In the genomic region with DNA sequence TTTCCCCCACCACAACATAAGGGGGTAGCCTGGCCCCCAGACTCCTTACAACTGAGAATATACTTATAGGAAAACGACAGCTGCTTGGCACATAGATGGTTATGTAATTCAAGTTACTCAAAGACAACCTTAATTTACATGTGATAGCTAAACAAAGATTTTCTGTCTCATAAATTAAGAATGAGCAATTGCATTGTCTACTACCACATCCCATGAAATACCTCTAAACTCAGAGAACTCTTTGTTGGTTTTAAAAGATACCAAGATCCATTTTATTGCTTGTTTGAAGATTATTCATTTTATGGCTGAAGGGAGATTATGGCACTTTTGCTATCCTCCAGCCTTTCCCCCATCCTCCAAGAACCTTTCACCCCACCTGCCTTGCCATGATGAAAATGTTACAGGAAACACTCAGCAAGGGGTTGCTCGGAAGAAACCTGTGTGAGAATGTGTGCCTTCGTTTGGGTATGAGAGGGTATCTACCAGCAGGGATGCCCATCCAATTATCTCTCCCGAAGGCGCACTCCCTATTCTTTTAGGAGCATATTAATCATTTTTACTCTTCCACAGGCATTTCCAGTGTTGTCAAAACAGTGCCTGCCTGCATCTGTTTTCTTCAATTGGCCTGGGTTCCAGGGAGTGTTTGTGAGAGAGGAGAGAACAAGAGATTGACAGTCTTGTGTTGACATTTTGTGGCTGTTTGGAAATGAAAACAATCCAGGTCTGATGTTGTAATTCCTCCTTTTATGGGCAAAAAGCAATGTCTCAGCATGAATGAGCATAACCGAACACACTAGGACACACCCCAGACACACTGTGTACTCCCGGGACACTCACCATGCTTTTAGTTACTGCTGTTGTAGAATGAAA, we compare ENCODE assay signal across 9 cellular contexts.
DNase-seq lines count a peak whose midpoint lies in the region; ATAC-seq, FAIRE-seq and TF ChIP-seq lines count a peak whose summit lies in the region.
"Had no signal": no experiment of that assay in that cellular context is flagged by ENCODE, and none has a peak within 500 bp of the region (broad histone marks: within the 10 kb centered on the region; RNA-seq: fewer than 3 reads in every experiment).

No MANE protein-coding gene starts in this region.

- DNase-seq in ELR (ENCODE audit: low read depth) (peak; percentile 34), OCI-M1 (lab: John Stamatoyannopoulos, UW) (peak; percentile 59), fibroblast of pulmonary artery (ENCODE audit: low read depth) (peak; percentile 97), retinal pigment epithelial cell (ENCODE audit: low read depth) (peak; percentile 9), HTR-8/SVneo (ENCODE audit: insufficient read length, low spot score) (no peak), NCI-H524 (lab: John Stamatoyannopoulos, UW) (no peak)
- DNase-seq: natural killer cell had no signal

- no peak for TF ChIP-seq CTCF in fibroblast of pulmonary artery (IDR thresholded peaks at IDR 0.05; ENCODE audit: low read length, missing control alignments)
- TF ChIP-seq CTCF in retinal pigment epithelial cell (conservative IDR thresholded peaks at IDR 0.05; ENCODE audit: low read depth, low read length) = no peak

- H3K4me3 ChIP-seq in fibroblast of pulmonary artery (replicated peaks; ENCODE audit: low read depth, low read length) = no peak overlapping the region
- H3K4me3 ChIP-seq in retinal pigment epithelial cell (ENCODE audit: low read length) = no peak overlapping the region

- FAIRE-seq in HTR-8/SVneo (lab: Jason Lieb, UNC) = no peak

- no peak for ATAC-seq in GM18498 (IDR thresholded peaks at IDR 0.05; ENCODE audit: unreplicated experiment)
- ATAC-seq in HG02852 (IDR thresholded peaks at IDR 0.05; ENCODE audit: unreplicated experiment) = no peak
- ATAC-seq: natural killer cell had no signal

Comparison
In these comparisons a context has a peak if more than half of its experiments do, and no peak if none do; other contexts are left out.
1. DNase-seq: peak in ELR (single experiment), OCI-M1 (single experiment), fibroblast of pulmonary artery (single experiment) and retinal pigment epithelial cell (single experiment); none in HTR-8/SVneo (single experiment) and NCI-H524 (0 of 2).